Comparison of ENCODE assay signal across 22 cellular contexts in genomic region chr17:82328994-82329507, GRCh38. TPM values are rescaled to one million over a fixed set of nuclear protein-coding genes. Genes with fewer than 3 reads are reported as not detected.
A peak's percentile ranks its signal among the peaks of the same experiment; 100 is the strongest.
DNase-seq lines count a peak whose midpoint lies in the region; FAIRE-seq and TF ChIP-seq lines count a peak whose summit lies in the region.
"Had no signal": no experiment of that assay in that cellular context is flagged by ENCODE, and none has a peak within 500 bp of the region (broad histone marks: within the 10 kb centered on the region; RNA-seq: fewer than 3 reads in every experiment).

No MANE protein-coding gene starts in this region.

- H3K79me2 ChIP-seq in hepatocyte (no peaks in the 10 kb centered on the region), osteoblast (ENCODE audit: insufficient read depth, low read length) (no peaks in the 10 kb centered on the region)

- no peak overlapping the region for H3K4me3 Mint-ChIP-seq in endothelial cell (ENCODE audit: unreplicated experiment)
- H3K4me3 Mint-ChIP-seq: CD4-positive, CD25-positive, alpha-beta regulatory T cell had no signal

- peaks cover 35 to 92% (median 77%) of the 10 kb centered on the region in 10 experiments for H3K4me1 ChIP-seq in BLaER1 treated with 17β-estradiol and CSF1 and Interleukin-3, amounts not matched to agents 10 nM and 100 nM
- H3K4me1 ChIP-seq in hepatocyte (ENCODE audit: insufficient read depth) (peaks cover 53% of the 10 kb centered on the region), osteoblast (ENCODE audit: insufficient read depth, low read length) (peaks cover 14% of the 10 kb centered on the region)

- H3K27me3 Mint-ChIP-seq in endothelial cell (ENCODE audit: unreplicated experiment), result peaks cover 14% of the 10 kb centered on the region

- no peaks in the 10 kb centered on the region for H3K9me3 Mint-ChIP-seq in endothelial cell (ENCODE audit: unreplicated experiment)
- H3K9me3 Mint-ChIP-seq: CD4-positive, CD25-positive, alpha-beta regulatory T cell had no signal

- DNase-seq in NCI-H69 (lab: John Stamatoyannopoulos, UW) (peak; percentile 61), hepatocyte (ENCODE audit: low spot score) (no peak), osteoblast (ENCODE audit: insufficient read length, low spot score, missing footprints) (peak; percentile 84), KBM-7 (no peak), GM12892 (ENCODE audit: insufficient read length) (no peak), endothelial cell (ENCODE audit: low spot score) (no peak), GM10266 (ENCODE audit: extremely low spot score) (no peak)
- DNase-seq: Calu3; CD4-positive, CD25-positive, alpha-beta regulatory T cell; DMS79 treated with DMSO at 0.1 percent for 48 hours; NCI-H1930; NCI-H2171; NCI-H446; NK-92 treated with Interleukin-12 subunit alpha and Interleukin-12 subunit beta, amount 100 ng/mL, for 24 hours; SW 1271 had no signal

- in situ Hi-C loops in KBM-7 (cut with MboI; ENCODE audit: low pct_unique_long_range_greater_than_20kb, low sequenced_read_pairs), result no loop called here

- H3K4me3 ChIP-seq in BLaER1 treated with 17β-estradiol and CSF1 and Interleukin-3, amounts not matched to agents 10 nM and 100 nM, result no peak overlapping the region
- H3K4me3 ChIP-seq in hepatocyte, result no peak overlapping the region
- no peak overlapping the region for H3K4me3 ChIP-seq in osteoblast (ENCODE audit: insufficient read depth, low read length)
- H3K4me3 ChIP-seq: GM12878 had no signal

- H3K4me1 Mint-ChIP-seq in endothelial cell (ENCODE audit: unreplicated experiment), result no peaks in the 10 kb centered on the region

- no peak overlapping the region for H2AFZ ChIP-seq in hepatocyte
- H2AFZ ChIP-seq in osteoblast (ENCODE audit: low read length), result no peak overlapping the region

- TF ChIP-seq CTCF in hepatocyte (IDR thresholded peaks at IDR 0.05; ENCODE audit: poor library complexity) (no peak), osteoblast (IDR thresholded peaks at IDR 0.05; ENCODE audit: extremely low read depth, low read depth, low read length) (no peak), endothelial cell (IDR thresholded peaks at IDR 0.05; ENCODE audit: unreplicated experiment) (no peak), GM10266 (IDR thresholded peaks at IDR 0.05; ENCODE audit: control insufficient read depth, insufficient read depth, low read depth, missing control alignments) (no peak)

- no peaks in the 10 kb centered on the region for H3K36me3 Mint-ChIP-seq in endothelial cell (ENCODE audit: low read depth, unreplicated experiment)
- H3K36me3 Mint-ChIP-seq: CD4-positive, CD25-positive, alpha-beta regulatory T cell had no signal

- FAIRE-seq in GM12892 (lab: Jason Lieb, UNC), result no peak
- FAIRE-seq: GM12878, H54 had no signal

- H3K36me3 ChIP-seq in BLaER1 treated with 17β-estradiol and CSF1 and Interleukin-3, amounts not matched to agents 10 nM and 100 nM, result no peaks in the 10 kb centered on the region
- H3K36me3 ChIP-seq in hepatocyte (replicated peaks; ENCODE audit: insufficient read depth, low read depth) (no peaks in the 10 kb centered on the region), osteoblast (ENCODE audit: insufficient read depth, low read length) (no peaks in the 10 kb centered on the region)

- TF ChIP-seq POLR2A in GM12892 (IDR thresholded peaks at IDR 0.05; ENCODE audit: low read depth, low read length), result no peak

- peaks cover 18 to 59% (median 27%) of the 10 kb centered on the region in 11 experiments; a peak in 16 of 22 replicates for H4K20me1 ChIP-seq in BLaER1 treated with 17β-estradiol and CSF1 and Interleukin-3, amounts not matched to agents 10 nM and 100 nM
- H4K20me1 ChIP-seq in hepatocyte (ENCODE audit: insufficient read depth, poor library complexity, severe bottlenecking), result no peaks in the 10 kb centered on the region
- no peaks in the 10 kb centered on the region for H4K20me1 ChIP-seq in osteoblast (ENCODE audit: insufficient read depth, low read length)

- peak overlapping the region in 8 of 11 experiments; percentile 19 to 95 (median 84); a peak in 14 of 22 replicates for H3K4me2 ChIP-seq in BLaER1 treated with 17β-estradiol and CSF1 and Interleukin-3, amounts not matched to agents 10 nM and 100 nM
- H3K4me2 ChIP-seq in hepatocyte (peak overlapping the region; percentile 52), osteoblast (ENCODE audit: insufficient read depth, low read length) (no peak overlapping the region)

- 90% methylated on average over 15 of the region's 15 CpGs for WGBS in hepatocyte (ENCODE audit: low lambda C conversion rate, missing lambda C conversion rate)

- no peaks in the 10 kb centered on the region for H3K9me3 ChIP-seq in BLaER1 treated with 17β-estradiol and CSF1 and Interleukin-3, amounts not matched to agents 10 nM and 100 nM (replicated peaks in 1 of 11)
- H3K9me3 ChIP-seq in hepatocyte (ENCODE audit: low read depth) (no peaks in the 10 kb centered on the region), osteoblast (ENCODE audit: low read depth, low read length) (no peaks in the 10 kb centered on the region)

- no peak overlapping the region for H3K9ac ChIP-seq in BLaER1 treated with 17β-estradiol and CSF1 and Interleukin-3, amounts not matched to agents 10 nM and 100 nM

- H3K27ac ChIP-seq in BLaER1 treated with 17β-estradiol and CSF1 and Interleukin-3, amounts not matched to agents 10 nM and 100 nM, result no peak overlapping the region
- H3K27ac ChIP-seq in hepatocyte (peak overlapping the region; percentile 85), osteoblast (ENCODE audit: low read depth, low read length) (no peak overlapping the region)

- H3K9me2 ChIP-seq in hepatocyte (replicated peaks; ENCODE audit: insufficient read depth), result no peaks in the 10 kb centered on the region

- H3K27me3 ChIP-seq in BLaER1 treated with 17β-estradiol and CSF1 and Interleukin-3, amounts not matched to agents 10 nM and 100 nM, result peaks cover 41 to 76% (median 48%) of the 10 kb centered on the region in 11 experiments
- no peaks in the 10 kb centered on the region for H3K27me3 ChIP-seq in hepatocyte
- peaks cover 27% of the 10 kb centered on the region for H3K27me3 ChIP-seq in osteoblast (ENCODE audit: insufficient read depth, low read length)

- no peak overlapping the region for H3K27ac Mint-ChIP-seq in endothelial cell (ENCODE audit: unreplicated experiment)
- H3K27ac Mint-ChIP-seq: CD4-positive, CD25-positive, alpha-beta regulatory T cell had no signal

RNA-seq across cellular contexts. Expression of gene SECTM1, which starts 4.5 kb away (rescaled TPM):
- 9.3 and 9.7 TPM in 2 replicates for total RNA-seq in hepatocyte
- polyA plus RNA-seq in hepatocyte, result 9.9 and 15.0 TPM in 2 replicates
- 5.8 and 11.5 TPM in 2 replicates for total RNA-seq in osteoblast
- not detected for polyA plus RNA-seq in GM12892 (2012; ENCODE audit: missing spikeins)
- not detected for total RNA-seq in endothelial cell (ENCODE audit: unreplicated experiment)
- total RNA-seq: GM12878, OCI-LY7 had no signal

RNA-seq across cellular contexts. Expression of gene CD7, which starts 11.6 kb away (rescaled TPM):
- total RNA-seq in hepatocyte, result 0.64 and 1.8 TPM in 2 replicates
- 7.0 and 7.8 TPM in 2 replicates for polyA plus RNA-seq in hepatocyte
- total RNA-seq in osteoblast, result not detected in 2 replicates
- polyA plus RNA-seq in GM12892 (2012; ENCODE audit: missing spikeins), result not detected
- total RNA-seq in endothelial cell (ENCODE audit: unreplicated experiment), result not detected
- total RNA-seq: Calu3, OCI-LY7, RPMI7951, SK-MEL-5 had no signal
- polyA plus RNA-seq: GM12878 had no signal

RNA-seq across cellular contexts. Expression of gene TEX19, which starts 30.0 kb away (rescaled TPM):
- not detected in 2 replicates for total RNA-seq in hepatocyte
- not detected in 2 replicates for polyA plus RNA-seq in hepatocyte
- under 0.01 and 0.29 TPM in 2 replicates for total RNA-seq in osteoblast
- polyA plus RNA-seq in GM12892 (2012; ENCODE audit: missing spikeins), result not detected
- total RNA-seq in endothelial cell (ENCODE audit: unreplicated experiment), result 0.26 TPM
- total RNA-seq: Calu3; CD4-positive, CD25-positive, alpha-beta regulatory T cell had no signal
- polyA plus RNA-seq: CD4-positive, CD25-positive, alpha-beta regulatory T cell had no signal

RNA-seq across cellular contexts. Expression of gene UTS2R, which starts 42.5 kb away (rescaled TPM):
- 0.10 TPM in 1 of 2 replicates, not detected in the other for total RNA-seq in hepatocyte
- not detected in 2 replicates for polyA plus RNA-seq in hepatocyte
- total RNA-seq in osteoblast, result not detected in 2 replicates
- polyA plus RNA-seq in GM12892 (2012; ENCODE audit: missing spikeins), result not detected
- total RNA-seq in endothelial cell (ENCODE audit: unreplicated experiment), result not detected
- total RNA-seq: Calu3; CD4-positive, CD25-positive, alpha-beta regulatory T cell; G401; RPMI7951; SK-MEL-5 had no signal
- polyA plus RNA-seq: CD4-positive, CD25-positive, alpha-beta regulatory T cell had no signal

RNA-seq across cellular contexts. Expression of gene CSNK1D, which starts 55.6 kb away (rescaled TPM):
- total RNA-seq in hepatocyte, result 55.7 and 72.5 TPM in 2 replicates
- polyA plus RNA-seq in hepatocyte, result 152 and 193 TPM in 2 replicates
- total RNA-seq in osteoblast, result 45.4 and 50.3 TPM in 2 replicates
- 52.3 TPM for polyA plus RNA-seq in GM12892 (2012; ENCODE audit: missing spikeins)
- total RNA-seq in endothelial cell (ENCODE audit: unreplicated experiment), result 149 TPM

Comparison
In these comparisons a context has a peak if more than half of its experiments do, and no peak if none do; other contexts are left out.
1. DNase-seq: peak in NCI-H69 (single experiment) and osteoblast (single experiment); none in hepatocyte (single experiment), KBM-7 (single experiment), GM12892 (single experiment), endothelial cell (single experiment) and GM10266 (single experiment).